8 cellular contexts compared by ENCODE assay signal in the genomic region with DNA sequence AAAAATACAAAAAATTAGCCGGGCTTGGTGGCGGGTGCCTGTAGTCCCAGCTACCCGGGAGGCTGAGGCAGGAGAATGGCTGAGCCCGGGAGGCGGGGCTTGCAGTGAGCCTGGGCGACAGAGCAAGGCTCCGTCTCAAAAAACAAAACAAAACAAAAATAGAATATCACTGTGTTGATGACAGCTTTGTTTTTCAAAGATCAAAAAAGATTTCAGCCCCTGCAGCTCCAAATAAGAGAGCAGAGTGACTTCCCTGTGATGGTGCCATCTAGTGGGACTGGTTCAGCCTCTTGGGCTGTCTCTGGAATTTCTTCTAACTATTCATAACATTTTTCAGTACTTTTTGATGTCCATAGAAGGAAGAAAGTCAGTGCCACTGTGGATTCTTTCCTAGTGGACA.
DNase-seq lines count a peak whose midpoint lies in the region; ATAC-seq, FAIRE-seq and TF ChIP-seq lines count a peak whose summit lies in the region.
"Not testable (repeated sequence)": the region's sequence is repeated elsewhere in the genome, so short reads cannot be mapped to it uniquely, and the experiment has no call there.

No MANE protein-coding gene starts in this region.

- WGBS in aorta, 2 donors: 28 to 39% methylated on average over 7 of the region's 7 CpGs

- not testable (repeated sequence) for H3K27me3 Mint-ChIP-seq in activated T-cell treated with anti-CD3 and anti-CD28 coated beads, Interleukin-2, amount 50 U/mL, for 24 hours; central memory CD8-positive, alpha-beta T cell; naive thymus-derived CD8-positive, alpha-beta T cell

- H3K9me3 Mint-ChIP-seq in activated T-cell treated with anti-CD3 and anti-CD28 coated beads, Interleukin-2, amount 50 U/mL, for 24 hours; central memory CD8-positive, alpha-beta T cell; naive thymus-derived CD8-positive, alpha-beta T cell: not testable (repeated sequence)

- TF ChIP-seq CTCF in D721Med (IDR thresholded peaks at IDR 0.05; ENCODE audit: insufficient read depth, missing control alignments) (peak; percentile 21), HFF-Myc (IDR thresholded peaks at IDR 0.05; ENCODE audit: low read depth, low read length, missing control alignments) (peak; percentile 28)

- peak overlapping the region; percentile 18 for H3K27ac Mint-ChIP-seq in activated T-cell treated with anti-CD3 and anti-CD28 coated beads, Interleukin-2, amount 50 U/mL, for 24 hours
- H3K27ac Mint-ChIP-seq in central memory CD8-positive, alpha-beta T cell (ENCODE audit: low read depth): peak overlapping the region; percentile 57
- H3K27ac Mint-ChIP-seq in naive thymus-derived CD8-positive, alpha-beta T cell: peak overlapping the region; percentile 13 to 78 (median 68)

- H3K4me1 ChIP-seq in aorta (ENCODE audit: control insufficient read depth in 1 of 2, insufficient read depth in 2 of 2, low read length in 2 of 2): not testable (repeated sequence)

- ATAC-seq in central memory CD8-positive, alpha-beta T cell (replicated peaks; ENCODE audit: extremely low read depth, poor library complexity, severe bottlenecking): peak; percentile 99
- ATAC-seq in Right ventricle myocardium superior (ENCODE audit: poor library complexity) (peak; percentile 58), aorta (ENCODE audit: low FRiP score) (peak; percentile 78)
- ATAC-seq in naive thymus-derived CD8-positive, alpha-beta T cell: peak; percentile 94 to 97

- H3K9me3 ChIP-seq in aorta (ENCODE audit: control insufficient read depth, low read length): not testable (repeated sequence)

- H3K36me3 Mint-ChIP-seq in activated T-cell treated with anti-CD3 and anti-CD28 coated beads, Interleukin-2, amount 50 U/mL, for 24 hours (ENCODE audit: low read depth): peaks cover 78% of the 10 kb centered on the region
- peaks cover 60% of the 10 kb centered on the region for H3K36me3 Mint-ChIP-seq in central memory CD8-positive, alpha-beta T cell (ENCODE audit: insufficient read depth)
- peaks cover 0 to 81% (median 1%) of the 10 kb centered on the region in 3 donors for H3K36me3 Mint-ChIP-seq in naive thymus-derived CD8-positive, alpha-beta T cell

- POLR2A ChIA-PET in naive thymus-derived CD8-positive, alpha-beta T cell (lab: Charles Lee): not testable (repeated sequence)

- H3K36me3 ChIP-seq in aorta (ENCODE audit: control insufficient read depth in 1 of 2, insufficient read depth in 2 of 2, low read length in 1 of 2): not testable (repeated sequence)

- not testable (repeated sequence) for FAIRE-seq in D721Med (lab: Jason Lieb, UNC)

- DNase-seq in D721Med (ENCODE audit: insufficient read length, low spot score); HFF-Myc (ENCODE audit: extremely low read depth, low read depth); activated T-cell treated with anti-CD3 and anti-CD28 coated beads, Interleukin-2, amount 50 U/mL, for 24 hours; Right ventricle myocardium superior: not testable (repeated sequence)
- peak; percentile 12 for DNase-seq in RPMI7951 (ENCODE audit: low read depth)
- peak in 1 of 2 donors; percentile 29 for DNase-seq in central memory CD8-positive, alpha-beta T cell (ENCODE audit: low spot score in 2 of 2)
- peak in 7 of 10 donors; percentile 16 to 51 (median 30) for DNase-seq in naive thymus-derived CD8-positive, alpha-beta T cell
- peak in 1 of 2 donors; percentile 62 for DNase-seq in aorta

- not testable (repeated sequence) for H3K4me3 Mint-ChIP-seq in activated T-cell treated with anti-CD3 and anti-CD28 coated beads, Interleukin-2, amount 50 U/mL, for 24 hours; central memory CD8-positive, alpha-beta T cell; naive thymus-derived CD8-positive, alpha-beta T cell

- H3K4me3 ChIP-seq in HFF-Myc (replicated peaks; ENCODE audit: low read depth, low read length); aorta (ENCODE audit: low read length in 2 of 2): not testable (repeated sequence)

- peaks cover 43% of the 10 kb centered on the region for H3K4me1 Mint-ChIP-seq in activated T-cell treated with anti-CD3 and anti-CD28 coated beads, Interleukin-2, amount 50 U/mL, for 24 hours (ENCODE audit: low read depth)
- H3K4me1 Mint-ChIP-seq in central memory CD8-positive, alpha-beta T cell: peaks cover 37% of the 10 kb centered on the region
- H3K4me1 Mint-ChIP-seq in naive thymus-derived CD8-positive, alpha-beta T cell: peaks cover 13 to 57% (median 46%) of the 10 kb centered on the region in 4 donors

- intact Hi-C loops in Right ventricle myocardium superior (cut with DNase I); aorta (cut with DNase I): not testable (repeated sequence)

- not testable (repeated sequence) for H3K27me3 ChIP-seq in aorta (ENCODE audit: control insufficient read depth in 1 of 2, insufficient read depth in 2 of 2, low read length in 1 of 2)

- not testable (repeated sequence) for H3K27ac ChIP-seq in aorta (ENCODE audit: low read depth in 1 of 2, low read length in 2 of 2)
